In genomic region chr4:68858039-68858438, GRCh38 we compare ENCODE assay signal across 40 cellular contexts. TPM values are rescaled to one million over a fixed set of nuclear protein-coding genes. Genes with fewer than 3 reads are reported as not detected.
"Had no signal": no experiment of that assay in that cellular context is flagged by ENCODE, and none has a peak within 500 bp of the region (broad histone marks: within the 10 kb centered on the region; RNA-seq: fewer than 3 reads in every experiment).

No MANE protein-coding gene starts in this region.

- H3K27me3 ChIP-seq: adrenal gland, ascending aorta, body of pancreas, brain microvascular endothelial cell, breast epithelium, cardiac muscle cell had no signal

- DNase-seq: activated effector memory CD4-positive, alpha-beta T cell treated with anti-CD3 and anti-CD28 coated beads, Interleukin-2, amount 50 U/mL, for 16 hours; activated effector memory CD4-positive, alpha-beta T cell treated with Interleukin-2 at 50 U/mL for 16 hours; activated gamma-delta T cell; activated gamma-delta T cell treated with Interleukin-2 at 50 U/mL for 16 hours; activated naive CD4-positive, alpha-beta T cell; activated naive CD4-positive, alpha-beta T cell treated with anti-CD3 and anti-CD28 coated beads for 36 hours; activated naive CD4-positive, alpha-beta T cell treated with anti-CD3 and anti-CD28 coated beads, Interleukin-2, amount 10 ng/mL, durations not matched to agents 7 days and 5 days; activated naive CD4-positive, alpha-beta T cell treated with anti-CD3 and anti-CD28 coated beads, Interleukin-2, amount 50 U/mL, for 16 hours; activated naive CD4-positive, alpha-beta T cell treated with Interleukin-2 at 50 U/mL for 16 hours; activated naive CD8-positive, alpha-beta T cell treated with anti-CD3 and anti-CD28 coated beads for 36 hours; activated naive CD8-positive, alpha-beta T cell treated with anti-CD3 and anti-CD28 coated beads, Interleukin-2, amount 10 ng/mL, durations not matched to agents 7 days and 5 days; activated naive CD8-positive, alpha-beta T cell treated with anti-CD3 and anti-CD28 coated beads, Interleukin-2, amount 50 U/mL, for 24 hours; activated T-cell treated with anti-CD3 and anti-CD28 coated beads, Interleukin-2, amount 50 U/mL, for 1 hour; activated T-cell treated with anti-CD3 and anti-CD28 coated beads, Interleukin-2, amount 50 U/mL, for 24 hours; activated T-cell treated with anti-CD3 and anti-CD28 coated beads, Interleukin-2, amount 50 U/mL, for 4 hours; activated T-cell treated with anti-CD3 and anti-CD28 coated beads, Interleukin-2, amount 50 U/mL, for 48 hours; activated T-cell treated with anti-CD3 and anti-CD28 coated beads, Interleukin-2, amount 50 U/mL, for 72 hours; adrenal gland; amniotic stem cell; amygdala; anterior cingulate cortex; aorta; body of pancreas; brain microvascular endothelial cell; caudate nucleus; central memory CD4-positive, alpha-beta T cell; cerebellar nuclear complex had no signal

- H3K4me1 ChIP-seq: adrenal gland, ascending aorta, breast epithelium had no signal

- H3K36me3 ChIP-seq: adrenal gland, ascending aorta, brain microvascular endothelial cell, breast epithelium, cardiac muscle cell had no signal

- H3K4me3 ChIP-seq: adrenal gland, ascending aorta, body of pancreas, breast epithelium, cardiac muscle cell had no signal

- FAIRE-seq: astrocyte, bronchial epithelial cell had no signal

- H3K27ac ChIP-seq: adrenal gland, ascending aorta, body of pancreas, brain microvascular endothelial cell, breast epithelium, cardiac muscle cell had no signal

- H3K9me3 ChIP-seq: adrenal gland, ascending aorta had no signal

- ATAC-seq: activated naive CD4-positive, alpha-beta T cell treated with anti-CD3 and anti-CD28 coated beads, Interleukin-2, amount 50 U/mL, for 72 hours; activated naive CD8-positive, alpha-beta T cell treated with anti-CD3 and anti-CD28 coated beads, Interleukin-2, amount 50 U/mL, for 24 hours; activated T-cell treated with anti-CD3 and anti-CD28 coated beads, Interleukin-2, amount 50 U/mL, for 4 hours; activated T-cell treated with anti-CD3 and anti-CD28 coated beads, Interleukin-2, amount 50 U/mL, for 72 hours; activated T-helper 17 cell treated with anti-CD3 and anti-CD28 coated beads, Interleukin-2, amount 50 U/mL, for 72 hours; body of pancreas had no signal

RNA-seq across cellular contexts. Expression of gene UGT2B10, which starts 42.2 kb away (rescaled TPM):
- total RNA-seq: activated naive CD4-positive, alpha-beta T cell treated with anti-CD3 and anti-CD28 coated beads for 36 hours; activated naive CD4-positive, alpha-beta T cell treated with anti-CD3 and anti-CD28 coated beads, Interleukin-2, amount 50 U/mL, for 72 hours; activated naive CD8-positive, alpha-beta T cell treated with anti-CD3 and anti-CD28 coated beads for 36 hours; activated naive CD8-positive, alpha-beta T cell treated with anti-CD3 and anti-CD28 coated beads, Interleukin-2, amount 10 ng/mL, durations not matched to agents 7 days and 5 days; activated T-cell treated with anti-CD3 and anti-CD28 coated beads, Interleukin-2, amount 50 U/mL, for 4 hours; activated T-cell treated with anti-CD3 and anti-CD28 coated beads, Interleukin-2, amount 50 U/mL, for 72 hours; activated T-helper 1 cell treated with anti-CD3 and anti-CD28 coated beads, Interleukin-12 subunit alpha, Interleukin-12 subunit beta, Interleukin-2, Interleukin-4 antibody, amounts not matched to agents 30 ng/mL and 10 ng/mL and 1 ng/mL, durations not matched to agents 14 hours and 24 hours and 36 hours; activated T-helper 17 cell treated with anti-CD3 and anti-CD28 coated beads, Interleukin-2, amount 50 U/mL, for 72 hours; activated T-helper 2 cell treated with anti-CD3 and anti-CD28 coated beads, Interferon-gamma antibody, Interleukin-2, Interleukin-4, amounts not matched to agents 10 μg/mL and 5 μg/mL and 100 μg/mL, durations not matched to agents 14 hours and 24 hours and 36 hours; aorta; ascending aorta; astrocyte; body of pancreas; breast epithelium; bronchial epithelial cell; cardiac muscle cell; cardiac septum; cerebellum; chondrocyte had no signal
- polyA plus RNA-seq: adipose tissue, adrenal gland, aorta, cardiac muscle cell had no signal
